Comparison of ENCODE assay signal across 19 cellular contexts in genomic region chr14:102131741-102132140, GRCh38. TPM values are rescaled to one million over a fixed set of nuclear protein-coding genes. Genes with fewer than 3 reads are reported as not detected.
A peak's percentile ranks its signal among the peaks of the same experiment; 100 is the strongest.
DNase-seq lines count a peak whose midpoint lies in the region; ATAC-seq, FAIRE-seq and TF ChIP-seq lines count a peak whose summit lies in the region.
"Had no signal": no experiment of that assay in that cellular context is flagged by ENCODE, and none has a peak within 500 bp of the region (broad histone marks: within the 10 kb centered on the region; RNA-seq: fewer than 3 reads in every experiment).

No MANE protein-coding gene starts in this region.

- FAIRE-seq in GM12892 (lab: Jason Lieb, UNC), result no peak
- FAIRE-seq: GM12878, GM18507 had no signal

- DNase-seq in GM23248 (peak; percentile 9), endothelial cell (ENCODE audit: low spot score) (no peak), kidney tubule cell (ENCODE audit: low spot score) (peak; percentile 61), GM12892 (ENCODE audit: insufficient read length) (no peak), SW 1271 (lab: John Stamatoyannopoulos, UW) (no peak)
- DNase-seq: C1 segment of cervical spinal cord; Calu3; CD4-positive, alpha-beta memory T cell; COR-L47; DMS153; DND-41; GDM1; HFFc6 had no signal

- TF ChIP-seq CTCF in endothelial cell (IDR thresholded peaks at IDR 0.05; ENCODE audit: unreplicated experiment), result no peak

- H3K36me3 Mint-ChIP-seq in endothelial cell (ENCODE audit: low read depth, unreplicated experiment), result peaks cover 8% of the 10 kb centered on the region

- H3K27me3 Mint-ChIP-seq in endothelial cell (ENCODE audit: unreplicated experiment), result no peaks in the 10 kb centered on the region
- H3K27me3 Mint-ChIP-seq: CD4-positive, alpha-beta memory T cell had no signal

- H3K4me3 ChIP-seq in GM23248, result no peak overlapping the region
- H3K4me3 ChIP-seq: GM12878, GM23338, HAP-1 had no signal

- no peak overlapping the region for H3K4me3 Mint-ChIP-seq in endothelial cell (ENCODE audit: unreplicated experiment)
- H3K4me3 Mint-ChIP-seq: CD4-positive, alpha-beta memory T cell; GM23338; HFFc6 had no signal

- H3K4me1 ChIP-seq in GM23248 (ENCODE audit: insufficient read depth), result no peaks in the 10 kb centered on the region
- H3K4me1 ChIP-seq: HAP-1 had no signal

- H3K36me3 ChIP-seq in GM23248 (ENCODE audit: low read depth), result 0 out of 2 replicates have a peak, but pooled peaks cover 4% of the 10 kb centered on the region

- no peaks in the 10 kb centered on the region for H3K9me2 ChIP-seq in GM23248 (ENCODE audit: insufficient read depth)

- no peaks in the 10 kb centered on the region for H3K79me2 ChIP-seq in GM23248 (ENCODE audit: insufficient read depth)

- WGBS in GM23248 (ENCODE audit: low coverage in 1 of 2, low lambda C conversion rate in 2 of 2, missing lambda C conversion rate in 2 of 2), 2 experiments, result 83 to 88% methylated on average over 6 of the region's 6 CpGs

- H3K9me3 Mint-ChIP-seq in endothelial cell (ENCODE audit: unreplicated experiment), result no peaks in the 10 kb centered on the region
- H3K9me3 Mint-ChIP-seq: CD4-positive, alpha-beta memory T cell; GM23338; HFFc6 had no signal

- no peak for TF ChIP-seq POLR2A in GM12892 (IDR thresholded peaks at IDR 0.05; ENCODE audit: low read depth, low read length)

- H3K27ac ChIP-seq in GM23248, result no peak overlapping the region

- in situ Hi-C loops in GM23248 (cut with MboI), result no loop called here

- H3K4me1 Mint-ChIP-seq in endothelial cell (ENCODE audit: unreplicated experiment), result peaks cover 9% of the 10 kb centered on the region
- H3K4me1 Mint-ChIP-seq: CD4-positive, alpha-beta memory T cell had no signal

- ATAC-seq in GM19467 (IDR thresholded peaks at IDR 0.05; ENCODE audit: unreplicated experiment), result no peak
- ATAC-seq in HG03139 (IDR thresholded peaks at IDR 0.05; ENCODE audit: unreplicated experiment), result no peak
- ATAC-seq: GM12878, GM23338 had no signal

- H3K9me3 ChIP-seq in GM23248 (ENCODE audit: low read depth), result no peaks in the 10 kb centered on the region
- H3K9me3 ChIP-seq: HAP-1 had no signal

- no peaks in the 10 kb centered on the region for H4K20me1 ChIP-seq in GM23248 (ENCODE audit: insufficient read depth)

- H3F3A ChIP-seq in GM23248 (ENCODE audit: insufficient read depth), result no peaks in the 10 kb centered on the region

- H2AFZ ChIP-seq in GM23248, result no peak overlapping the region
- H2AFZ ChIP-seq: GM23338 had no signal

- H3K27me3 ChIP-seq in GM23248 (replicated peaks; ENCODE audit: insufficient read depth), result no peaks in the 10 kb centered on the region

- H3K9ac ChIP-seq in GM23248, result no peak overlapping the region

- H3K4me2 ChIP-seq in GM23248 (ENCODE audit: unreplicated experiment), result no peak overlapping the region
- H3K4me2 ChIP-seq: GM23338 had no signal

- H3K27ac Mint-ChIP-seq in endothelial cell (ENCODE audit: unreplicated experiment), result peak overlapping the region; percentile 44
- H3K27ac Mint-ChIP-seq: GM23338, HFFc6 had no signal

RNA-seq across cellular contexts. Expression of gene WDR20, which starts 8.0 kb away (rescaled TPM):
- 15.1 and 16.6 TPM in 2 replicates for total RNA-seq in GM23248 (2014; rRNA removed; shearing (Covaris generic))
- polyA plus RNA-seq in GM23248 (2016; fragmentation: Nextera tagmentation; extraction: Ambion mirVana), result 24.9 and 26.2 TPM in 2 replicates
- 28.5 TPM for total RNA-seq in endothelial cell (ENCODE audit: unreplicated experiment)
- polyA plus RNA-seq in GM12892 (2012; ENCODE audit: missing spikeins), result 13.1 TPM

RNA-seq across cellular contexts. Expression of gene HSP90AA1, which starts 44.9 kb away (rescaled TPM):
- total RNA-seq in GM23248 (2014; rRNA removed; shearing (Covaris generic)), result 371 and 428 TPM in 2 replicates
- 638 and 655 TPM in 2 replicates for polyA plus RNA-seq in GM23248 (2016; fragmentation: Nextera tagmentation; extraction: Ambion mirVana)
- total RNA-seq in endothelial cell (ENCODE audit: unreplicated experiment), result 246 TPM
- 842 TPM for polyA plus RNA-seq in GM12892 (2012; ENCODE audit: missing spikeins)

Comparison
In these comparisons a context has a peak if more than half of its experiments do, and no peak if none do; other contexts are left out.
1. DNase-seq: peak in GM23248 (single experiment) and kidney tubule cell (single experiment); none in endothelial cell (single experiment), GM12892 (single experiment) and SW 1271 (0 of 2).